Comparison of ENCODE assay signal across 1 cellular context in the genomic region with DNA sequence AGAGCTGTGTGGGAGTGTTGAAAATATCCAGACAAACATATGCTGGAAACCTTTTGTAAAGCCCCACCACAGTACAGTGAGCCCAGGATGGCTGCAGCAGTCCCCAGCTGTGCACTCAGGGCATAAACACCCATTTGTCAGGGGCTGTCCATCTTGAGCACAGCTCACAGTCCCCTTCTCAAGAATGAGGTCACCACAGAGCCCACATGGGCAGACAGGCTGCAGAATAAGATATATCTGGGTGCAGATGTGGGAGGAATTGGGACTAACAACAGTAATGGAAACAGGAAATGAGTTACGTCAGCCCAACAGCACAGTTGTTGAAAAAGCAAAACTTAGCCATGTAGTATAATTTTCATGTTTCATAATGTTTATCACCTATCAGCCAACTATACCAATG.
TF ChIP-seq lines count a peak whose summit lies in the region.

No MANE protein-coding gene starts in this region.

TF ChIP-seq in GM23338, 12 proteins besides CTCF, POLR2A, EP300 and RAD21 (continued from another document):
- TF ChIP-seq REST (IDR thresholded peaks at IDR 0.05; ENCODE audit: unreplicated experiment) = no peak
- TF ChIP-seq EZH2phosphoT487 (IDR thresholded peaks at IDR 0.05; ENCODE audit: unreplicated experiment) = no peak
- TF ChIP-seq JUNB (IDR thresholded peaks at IDR 0.05; ENCODE audit: unreplicated experiment) = no peak
- TF ChIP-seq STAT1 (IDR thresholded peaks at IDR 0.05; ENCODE audit: unreplicated experiment) = no peak
- TF ChIP-seq ZNF114 (CRISPR knock-in tag; IDR thresholded peaks at IDR 0.05) = no peak
